In genomic region chr11:12464303-12464702, GRCh38 we compare ENCODE assay signal across 31 cellular contexts.
DNase-seq lines count a peak whose midpoint lies in the region; ATAC-seq, FAIRE-seq and TF ChIP-seq lines count a peak whose summit lies in the region.
"Had no signal": no experiment of that assay in that cellular context is flagged by ENCODE, and none has a peak within 500 bp of the region (broad histone marks: within the 10 kb centered on the region; RNA-seq: fewer than 3 reads in every experiment).

No MANE protein-coding gene starts in this region.

- no peaks in the 10 kb centered on the region for H3K27me3 ChIP-seq in HepG2 (ENCODE audit: control insufficient read depth in 1 of 2, insufficient read depth in 2 of 2, low read length in 2 of 2)
- H3K27me3 ChIP-seq in right lobe of liver, result no peaks in the 10 kb centered on the region
- H3K27me3 ChIP-seq: BE2C; BLaER1; BLaER1 treated with 17β-estradiol and CSF1 and Interleukin-3, amounts not matched to agents 10 nM and 100 nM had no signal

- H3K4me3 ChIP-seq in HepG2 (replicated peaks in 1 of 3; ENCODE audit: insufficient read depth in 1 of 3, low read depth in 2 of 3, low read length in 3 of 3) (no peak overlapping the region), right lobe of liver (no peak overlapping the region), HEK293 (ENCODE audit: low read depth, low read length) (no peak overlapping the region)
- H3K4me3 ChIP-seq: A549; BLaER1; BLaER1 treated with 17β-estradiol and CSF1 and Interleukin-3, amounts not matched to agents 10 nM and 100 nM had no signal

- DNase-seq in HepG2 (ENCODE audit: low spot score), result no peak
- no peak for DNase-seq in right lobe of liver
- DNase-seq: 8988T; ACHN; AML-193; BE2C; C1 segment of cervical spinal cord; Caco-2; Calu3; CD4-positive, alpha-beta memory T cell; CD4-positive, alpha-beta T cell; CD4-positive, CD25-positive, alpha-beta regulatory T cell; CD8-positive, alpha-beta memory T cell; COR-L47; DMS 273 treated with DMSO at 0.1 percent for 48 hours; DMS153; DMS53; DMS79; DMS79 treated with DMSO at 0.1 percent for 48 hours; DND-41; EL had no signal

- no peak overlapping the region for H3K9ac ChIP-seq in HepG2 (ENCODE audit: insufficient read depth, low read depth, low read length)
- H3K9ac ChIP-seq: BLaER1; BLaER1 treated with 17β-estradiol and CSF1 and Interleukin-3, amounts not matched to agents 10 nM and 100 nM had no signal

- intact Hi-C loops in HepG2 (cut with micrococcal nuclease; ENCODE audit: unreplicated experiment), result no loop called here
- intact Hi-C loops in right lobe of liver (cut with DNase I), result no loop called here

- H3K36me3 ChIP-seq in HepG2 (replicated peaks in 1 of 2; ENCODE audit: control insufficient read depth in 1 of 2, insufficient read depth in 2 of 2, low read length in 2 of 2) (no peaks in the 10 kb centered on the region), right lobe of liver (no peaks in the 10 kb centered on the region), HEK293 (ENCODE audit: control insufficient read depth in 2 of 2, insufficient read depth in 1 of 2, low read length in 2 of 2) (no peaks in the 10 kb centered on the region)
- H3K36me3 ChIP-seq: BE2C; BLaER1; BLaER1 treated with 17β-estradiol and CSF1 and Interleukin-3, amounts not matched to agents 10 nM and 100 nM had no signal

- in situ Hi-C loops in HepG2 (cut with HindIII; ENCODE audit: extremely low pct_ligation_motif_present, low pct_unique_long_range_greater_than_20kb), result no loop called here

- BruUV-seq in HepG2 (replicated peaks; lab: Mats Ljungman, UMichigan), result no TSS peak

- TF ChIP-seq RAD21 in HepG2 (CRISPR knock-in tag; IDR thresholded peaks at IDR 0.05), result no peak

- TF ChIP-seq POLR2A in HepG2 (IDR thresholded peaks at IDR 0.05; ENCODE audit: insufficient read depth in 1 of 2, low read depth in 2 of 2, low read length in 2 of 2) (no peak), right lobe of liver (IDR thresholded peaks at IDR 0.05) (no peak)

- FAIRE-seq in HepG2 (lab: Jason Lieb, UNC), result no peak
- FAIRE-seq: A204.1, A549, D721Med had no signal

- ATAC-seq in HepG2, result no peak
- ATAC-seq in right lobe of liver, result no peak
- no peak for ATAC-seq in HG02973 (IDR thresholded peaks at IDR 0.05; ENCODE audit: unreplicated experiment)
- ATAC-seq: A549; CD8-positive, alpha-beta T cell had no signal

- WGBS in HepG2 (ENCODE audit: low lambda C conversion rate), result 80% methylated on average over 2 of the region's 2 CpGs
- WGBS in right lobe of liver (ENCODE audit: insufficient coverage, low coverage, low lambda C conversion rate, missing lambda C conversion rate), result 92% methylated on average over 2 of the region's 2 CpGs

- H3K4me2 ChIP-seq in HepG2 (ENCODE audit: low read depth, low read length), result no peak overlapping the region
- H3K4me2 ChIP-seq: A549; BLaER1; BLaER1 treated with 17β-estradiol and CSF1 and Interleukin-3, amounts not matched to agents 10 nM and 100 nM had no signal

- TF ChIP-seq EP300 in HepG2 (IDR thresholded peaks at IDR 0.05; ENCODE audit: low read depth in 2 of 2, low read length in 2 of 2) (no peak), HepG2 (CRISPR knock-in tag; IDR thresholded peaks at IDR 0.05; ENCODE audit: borderline replicate concordance) (no peak)

- no peak overlapping the region for H3K27ac ChIP-seq in HepG2 (ENCODE audit: extremely low read length, insufficient read depth, low read length)
- no peak overlapping the region for H3K27ac ChIP-seq in right lobe of liver
- no peak overlapping the region for H3K27ac ChIP-seq in HEK293 (ENCODE audit: extremely low read depth, low read depth, low read length)
- H3K27ac ChIP-seq: 22Rv1; A549; BLaER1; BLaER1 treated with 17β-estradiol and CSF1 and Interleukin-3, amounts not matched to agents 10 nM and 100 nM; C4-2B had no signal

- TF ChIP-seq CTCF in HepG2 (CRISPR knock-in tag; IDR thresholded peaks at IDR 0.05), result no peak
- no peak for TF ChIP-seq CTCF in right lobe of liver (IDR thresholded peaks at IDR 0.05)
- no peak for TF ChIP-seq CTCF in HEK293 (tag by site-specific recombination; IDR thresholded peaks at IDR 0.05)

- no peaks in the 10 kb centered on the region for H4K20me1 ChIP-seq in HepG2 (ENCODE audit: insufficient read depth, low read length)
- H4K20me1 ChIP-seq: BLaER1; BLaER1 treated with 17β-estradiol and CSF1 and Interleukin-3, amounts not matched to agents 10 nM and 100 nM had no signal

- peaks cover 8% of the 10 kb centered on the region; the same call in 1 of the 2 replicates for H3K4me1 ChIP-seq in HepG2 (ENCODE audit: insufficient read depth, low read length)
- no peaks in the 10 kb centered on the region for H3K4me1 ChIP-seq in right lobe of liver
- no peaks in the 10 kb centered on the region for H3K4me1 ChIP-seq in HEK293 (ENCODE audit: control insufficient read depth, insufficient read depth, low read length)
- H3K4me1 ChIP-seq: A549; BLaER1; BLaER1 treated with 17β-estradiol and CSF1 and Interleukin-3, amounts not matched to agents 10 nM and 100 nM; Caco-2 had no signal

- CTCF ChIA-PET in HepG2 (lab: Yijun Ruan, JAX; ENCODE audit: low intra/inter-chr PET ratio, low total read pairs), result no interaction called here
- CTCF ChIA-PET in HEK293 (lab: Yijun Ruan, JAX), result interaction anchor here (0.6 kb wide), 1 partner anchor 614 kb away, joined by 3 read pairs; no protein-coding TSS in a partner anchor

- H3K79me2 ChIP-seq in HepG2 (ENCODE audit: insufficient read depth, low read length), result no peaks in the 10 kb centered on the region

- no peak overlapping the region for H2AFZ ChIP-seq in HepG2 (ENCODE audit: low read length)

- H3K9me3 ChIP-seq in HepG2 (ENCODE audit: low read length) (no peaks in the 10 kb centered on the region), right lobe of liver (no peaks in the 10 kb centered on the region), HEK293 (ENCODE audit: control insufficient read depth, insufficient read depth, low read depth, low read length) (no peaks in the 10 kb centered on the region)
- H3K9me3 ChIP-seq: BE2C, Caco-2 had no signal

- POLR2A ChIA-PET in HepG2 (lab: Yijun Ruan, JAX) (no interaction called here), HEK293 (lab: Yijun Ruan, JAX) (no interaction called here)

TF ChIP-seq in HepG2, 621 proteins besides CTCF, POLR2A, EP300 and RAD21:
- peak; percentile 98; the same call in 1 of the 2 replicates for TF ChIP-seq ZNF615 (CRISPR knock-in tag; IDR thresholded peaks at IDR 0.05; ENCODE audit: borderline replicate concordance)
- no peak for TF ChIP-seq HNRNPUL1 (IDR thresholded peaks at IDR 0.05; ENCODE audit: low read depth, low read length)

TF ChIP-seq in HEK293, 187 proteins besides CTCF, POLR2A, EP300 and RAD21:
- no peak for TF ChIP-seq SCRT1 (tag by site-specific recombination; IDR thresholded peaks at IDR 0.05; ENCODE audit: borderline replicate concordance)
- TF ChIP-seq TRIM28 (IDR thresholded peaks at IDR 0.05; ENCODE audit: borderline replicate concordance, low read length), result peak; percentile 55; the same call in 1 of the 2 replicates
- peak; percentile 56 for TF ChIP-seq SETDB1 (IDR thresholded peaks at IDR 0.05; ENCODE audit: insufficient read length, low read length)
- TF ChIP-seq ZNF707 (tag by site-specific recombination; IDR thresholded peaks at IDR 0.05), result no peak

Comparison
In these comparisons a context has a peak if more than half of its experiments do, and no peak if none do; other contexts are left out.
1. Of the 63 proteins assayed by ChIP-seq in both HepG2 and HEK293: peak only in HepG2: none; only in HEK293: SETDB1; in both: none; in neither: 62.